Comparison of ENCODE assay signal across 12 cellular contexts in genomic region chr2:55581875-55582547, GRCh38. TPM values are rescaled to one million over a fixed set of nuclear protein-coding genes. Genes with fewer than 3 reads are reported as not detected.
DNase-seq lines count a peak whose midpoint lies in the region; ATAC-seq and TF ChIP-seq lines count a peak whose summit lies in the region.
"Had no signal": no experiment of that assay in that cellular context is flagged by ENCODE, and none has a peak within 500 bp of the region (broad histone marks: within the 10 kb centered on the region; RNA-seq: fewer than 3 reads in every experiment).

No MANE protein-coding gene starts in this region.

- H3K79me2 ChIP-seq in OCI-LY7 (ENCODE audit: insufficient read depth, low read depth, low read length) = peaks cover 13% of the 10 kb centered on the region; the same call in 1 of the 2 replicates

- no peak overlapping the region for H3K4me2 ChIP-seq in OCI-LY7 (ENCODE audit: low read length)

- H3K9me3 ChIP-seq in thoracic aorta (no peaks in the 10 kb centered on the region), OCI-LY7 (ENCODE audit: low read length) (no peaks in the 10 kb centered on the region)

- no peaks in the 10 kb centered on the region for H3K27me3 Mint-ChIP-seq in activated T-cell treated with anti-CD3 and anti-CD28 coated beads, Interleukin-2, amount 50 U/mL, for 72 hours (ENCODE audit: low read depth)
- no peaks in the 10 kb centered on the region for H3K27me3 Mint-ChIP-seq in activated T-cell treated with anti-CD3 and anti-CD28 coated beads, Interleukin-2, amount 50 U/mL, for 4 hours (ENCODE audit: low read depth)
- H3K27me3 Mint-ChIP-seq in activated naive CD8-positive, alpha-beta T cell treated with anti-CD3 and anti-CD28 coated beads for 36 hours = no peaks in the 10 kb centered on the region
- H3K27me3 Mint-ChIP-seq in Calu3 (ENCODE audit: unreplicated experiment) = no peaks in the 10 kb centered on the region
- H3K27me3 Mint-ChIP-seq: stimulated activated naive B cell treated with anti-CD40 and anti-IgM and Interleukin-4, amounts not matched to agents 10 μg/mL and 1 μg/mL and 100 μg/mL, for 72 hours had no signal

- H3K36me3 ChIP-seq in thoracic aorta (peaks cover 8% of the 10 kb centered on the region), OCI-LY7 (ENCODE audit: insufficient read depth, low read length) (peaks cover 97% of the 10 kb centered on the region)

- H4K20me1 ChIP-seq in OCI-LY7 (ENCODE audit: insufficient read depth, low read length) = no peaks in the 10 kb centered on the region

- H3K27ac Mint-ChIP-seq in activated T-cell treated with anti-CD3 and anti-CD28 coated beads, Interleukin-2, amount 50 U/mL, for 72 hours = peak overlapping the region; percentile 88
- peak overlapping the region; percentile 16 for H3K27ac Mint-ChIP-seq in activated naive CD8-positive, alpha-beta T cell treated with anti-CD3 and anti-CD28 coated beads for 36 hours
- H3K27ac Mint-ChIP-seq in Calu3 (ENCODE audit: unreplicated experiment) = no peak overlapping the region
- H3K27ac Mint-ChIP-seq: stimulated activated naive B cell treated with anti-CD40 and anti-IgM and Interleukin-4, amounts not matched to agents 10 μg/mL and 1 μg/mL and 100 μg/mL, for 72 hours had no signal

- H3K4me3 Mint-ChIP-seq in activated T-cell treated with anti-CD3 and anti-CD28 coated beads, Interleukin-2, amount 50 U/mL, for 72 hours = no peak overlapping the region
- H3K4me3 Mint-ChIP-seq in activated T-cell treated with anti-CD3 and anti-CD28 coated beads, Interleukin-2, amount 50 U/mL, for 4 hours = no peak overlapping the region
- H3K4me3 Mint-ChIP-seq in activated naive CD8-positive, alpha-beta T cell treated with anti-CD3 and anti-CD28 coated beads for 36 hours = no peak overlapping the region
- no peak overlapping the region for H3K4me3 Mint-ChIP-seq in Calu3 (ENCODE audit: low read depth, unreplicated experiment)
- H3K4me3 Mint-ChIP-seq: stimulated activated naive B cell treated with anti-CD40 and anti-IgM and Interleukin-4, amounts not matched to agents 10 μg/mL and 1 μg/mL and 100 μg/mL, for 72 hours had no signal

- no peak for TF ChIP-seq CTCF in thoracic aorta (IDR thresholded peaks at IDR 0.05)
- TF ChIP-seq CTCF in OCI-LY7 (conservative IDR thresholded peaks at IDR 0.05; ENCODE audit: low read length) = no peak
- TF ChIP-seq CTCF in Calu3 (IDR thresholded peaks at IDR 0.05; ENCODE audit: unreplicated experiment) = no peak

- H3K9me2 ChIP-seq in OCI-LY7 (ENCODE audit: insufficient read depth, low read length) = no peaks in the 10 kb centered on the region

- no peak for DNase-seq in activated T-cell treated with anti-CD3 and anti-CD28 coated beads, Interleukin-2, amount 50 U/mL, for 72 hours
- DNase-seq in activated T-cell treated with anti-CD3 and anti-CD28 coated beads, Interleukin-2, amount 50 U/mL, for 4 hours = no peak
- no peak for DNase-seq in activated naive CD8-positive, alpha-beta T cell treated with anti-CD3 and anti-CD28 coated beads for 36 hours
- DNase-seq in inferior parietal cortex (ENCODE audit: extremely low spot score) (peak; percentile 36), thoracic aorta (ENCODE audit: low spot score) (no peak), OCI-LY7 (ENCODE audit: low spot score) (no peak), Calu3 (no peak)
- DNase-seq: DMS79 treated with DMSO at 0.1 percent for 48 hours; NCI-H2107; stimulated activated naive B cell treated with anti-CD40 and anti-IgM and Interleukin-4, amounts not matched to agents 10 μg/mL and 1 μg/mL and 100 μg/mL, for 72 hours had no signal

- H3K4me3 ChIP-seq in thoracic aorta = peak overlapping the region; percentile 29
- no peak overlapping the region for H3K4me3 ChIP-seq in OCI-LY7 (ENCODE audit: low read depth, low read length, poor library complexity, severe bottlenecking)

- H3K4me1 ChIP-seq in thoracic aorta (ENCODE audit: control insufficient read depth in 1 of 2, low read depth in 2 of 2) (peaks cover 21 to 24% of the 10 kb centered on the region in 2 donors), OCI-LY7 (ENCODE audit: insufficient read depth, low read length, poor library complexity, severe bottlenecking) (no peaks in the 10 kb centered on the region)

- H3K9me3 Mint-ChIP-seq in activated T-cell treated with anti-CD3 and anti-CD28 coated beads, Interleukin-2, amount 50 U/mL, for 72 hours = no peaks in the 10 kb centered on the region
- no peaks in the 10 kb centered on the region for H3K9me3 Mint-ChIP-seq in activated T-cell treated with anti-CD3 and anti-CD28 coated beads, Interleukin-2, amount 50 U/mL, for 4 hours
- no peaks in the 10 kb centered on the region for H3K9me3 Mint-ChIP-seq in activated naive CD8-positive, alpha-beta T cell treated with anti-CD3 and anti-CD28 coated beads for 36 hours
- H3K9me3 Mint-ChIP-seq in Calu3 (ENCODE audit: low read depth, unreplicated experiment) = no peaks in the 10 kb centered on the region
- H3K9me3 Mint-ChIP-seq: stimulated activated naive B cell treated with anti-CD40 and anti-IgM and Interleukin-4, amounts not matched to agents 10 μg/mL and 1 μg/mL and 100 μg/mL, for 72 hours had no signal

- intact Hi-C loops in OCI-LY7 (cut with micrococcal nuclease; ENCODE audit: unreplicated experiment) = no loop called here
- intact Hi-C loops in Calu3 (cut with micrococcal nuclease; ENCODE audit: unreplicated experiment) = no loop called here

- H3K27me3 ChIP-seq in thoracic aorta (replicated peaks; ENCODE audit: insufficient read depth) = no peaks in the 10 kb centered on the region

- H2AFZ ChIP-seq in OCI-LY7 (ENCODE audit: low read length) = no peak overlapping the region

- POLR2A ChIA-PET in OCI-LY7 (lab: Charles Lee) = interaction anchor here (0.8 kb wide), 2 partner anchors 36 to 1010 kb away, joined by 3 to 4 read pairs; partner anchors contain the start of gene PPP4R3B

- peaks cover 0 to 26% of the 10 kb centered on the region in 2 donors for H3K36me3 Mint-ChIP-seq in activated T-cell treated with anti-CD3 and anti-CD28 coated beads, Interleukin-2, amount 50 U/mL, for 72 hours (ENCODE audit: insufficient read depth in 2 of 2)
- peaks cover 30% of the 10 kb centered on the region for H3K36me3 Mint-ChIP-seq in activated T-cell treated with anti-CD3 and anti-CD28 coated beads, Interleukin-2, amount 50 U/mL, for 4 hours (ENCODE audit: insufficient read depth)
- peaks cover 22% of the 10 kb centered on the region for H3K36me3 Mint-ChIP-seq in activated naive CD8-positive, alpha-beta T cell treated with anti-CD3 and anti-CD28 coated beads for 36 hours
- H3K36me3 Mint-ChIP-seq in Calu3 (ENCODE audit: insufficient read depth, unreplicated experiment) = peaks cover 27% of the 10 kb centered on the region

- peaks cover 33% of the 10 kb centered on the region for H3K4me1 Mint-ChIP-seq in activated T-cell treated with anti-CD3 and anti-CD28 coated beads, Interleukin-2, amount 50 U/mL, for 72 hours (ENCODE audit: low read depth)
- peaks cover 20% of the 10 kb centered on the region for H3K4me1 Mint-ChIP-seq in activated T-cell treated with anti-CD3 and anti-CD28 coated beads, Interleukin-2, amount 50 U/mL, for 4 hours (ENCODE audit: low read depth)
- H3K4me1 Mint-ChIP-seq in activated naive CD8-positive, alpha-beta T cell treated with anti-CD3 and anti-CD28 coated beads for 36 hours = peaks cover 31% of the 10 kb centered on the region
- no peaks in the 10 kb centered on the region for H3K4me1 Mint-ChIP-seq in Calu3 (ENCODE audit: low read depth, unreplicated experiment)

- CTCF ChIA-PET in OCI-LY7 (lab: Charles Lee; ENCODE audit: unreplicated experiment) (no interaction called here), Calu3 (lab: Charles Lee) (interaction anchor here (0.6 kb wide), 2 partner anchors 33 to 985 kb away, joined by 3 read pairs; no protein-coding TSS in a partner anchor)

- no peak for ATAC-seq in activated T-cell treated with anti-CD3 and anti-CD28 coated beads, Interleukin-2, amount 50 U/mL, for 72 hours (replicated peaks in 1 of 2)
- no peak for ATAC-seq in activated T-cell treated with anti-CD3 and anti-CD28 coated beads, Interleukin-2, amount 50 U/mL, for 4 hours
- ATAC-seq in thoracic aorta (ENCODE audit: insufficient number of reproducible peaks, low FRiP score, low read depth) (peak; percentile 66), HG02623 (IDR thresholded peaks at IDR 0.05; ENCODE audit: unreplicated experiment) (no peak)
- ATAC-seq: HepG2; stimulated activated naive B cell treated with anti-CD40 and anti-IgM and Interleukin-4, amounts not matched to agents 10 μg/mL and 1 μg/mL and 100 μg/mL, for 72 hours had no signal

- no TSS peak for BruUV-seq in OCI-LY7 (replicated peaks; lab: Mats Ljungman, UMichigan)
- BruUV-seq in Calu3 (replicated peaks; lab: Mats Ljungman, UMichigan) = no TSS peak

- H3K27ac ChIP-seq in thoracic aorta = peak overlapping the region in 1 of 2 donors; percentile 38
- no peak overlapping the region for H3K27ac ChIP-seq in OCI-LY7 (ENCODE audit: low read depth, low read length, poor library complexity, severe bottlenecking)

RNA-seq across cellular contexts. Expression of gene PPP4R3B, which starts 35.4 kb away (rescaled TPM):
- total RNA-seq in activated T-cell treated with anti-CD3 and anti-CD28 coated beads, Interleukin-2, amount 50 U/mL, for 72 hours = 10 to 100 TPM; 80.8 TPM
- total RNA-seq in activated T-cell treated with anti-CD3 and anti-CD28 coated beads, Interleukin-2, amount 50 U/mL, for 4 hours = 10 to 100 TPM; 66.3 to 72.2 (median 71.2) TPM
- total RNA-seq in activated naive CD8-positive, alpha-beta T cell treated with anti-CD3 and anti-CD28 coated beads for 36 hours = 10 to 100 TPM; 82.6 to 84.0 TPM
- total RNA-seq in thoracic aorta = 10 to 100 TPM; 41.2 to 69.6 TPM
- 42.3 and 44.9 TPM in 2 replicates for total RNA-seq in OCI-LY7 (2014; rRNA removed; shearing (Covaris generic))
- 68.4 and 70.2 TPM in 2 replicates for total RNA-seq in OCI-LY7 (2022)
- 49.2 and 59.1 TPM in 2 replicates for total RNA-seq in Calu3 (2022)
